ENCODE assay signal across 1 cellular context in the genomic region with DNA sequence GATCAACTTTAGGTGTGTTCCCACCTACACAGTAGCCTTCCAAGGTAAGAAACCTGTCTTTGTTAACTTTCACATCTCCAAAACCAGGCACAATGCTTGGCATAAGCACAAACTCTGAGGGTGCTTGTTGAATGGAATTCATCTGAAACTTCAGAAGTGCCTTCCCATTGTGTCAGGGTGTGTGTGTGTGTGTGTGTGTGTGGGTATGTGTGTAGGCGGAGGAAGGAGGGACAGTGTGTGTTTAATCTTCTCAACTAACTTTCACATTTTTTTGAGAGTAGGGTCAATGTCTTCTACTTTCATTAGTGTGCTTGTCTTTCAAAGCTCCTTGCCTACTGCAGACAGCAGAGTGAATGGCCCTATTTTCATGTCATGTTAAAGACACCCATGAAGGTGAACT.
TF ChIP-seq lines count a peak whose summit lies in the region.

No MANE protein-coding gene starts in this region.

TF ChIP-seq in HEK293, 187 proteins besides CTCF, POLR2A, EP300 and RAD21 (continued from another document):
- TF ChIP-seq, protein P1, sequence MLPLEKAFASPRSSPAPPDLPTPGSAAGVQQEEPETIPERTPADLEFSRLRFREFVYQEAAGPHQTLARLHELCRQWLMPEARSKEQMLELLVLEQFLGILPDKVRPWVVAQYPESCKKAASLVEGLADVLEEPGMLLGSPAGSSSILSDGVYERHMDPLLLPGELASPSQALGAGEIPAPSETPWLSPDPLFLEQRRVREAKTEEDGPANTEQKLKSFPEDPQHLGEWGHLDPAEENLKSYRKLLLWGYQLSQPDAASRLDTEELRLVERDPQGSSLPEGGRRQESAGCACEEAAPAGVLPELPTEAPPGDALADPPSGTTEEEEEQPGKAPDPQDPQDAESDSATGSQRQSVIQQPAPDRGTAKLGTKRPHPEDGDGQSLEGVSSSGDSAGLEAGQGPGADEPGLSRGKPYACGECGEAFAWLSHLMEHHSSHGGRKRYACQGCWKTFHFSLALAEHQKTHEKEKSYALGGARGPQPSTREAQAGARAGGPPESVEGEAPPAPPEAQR (tag by site-specific recombination; IDR thresholded peaks at IDR 0.05) = no peak
- no peak for TF ChIP-seq ZNF416 (tag by site-specific recombination; IDR thresholded peaks at IDR 0.05)
